In genomic region chr10:100529473-100530298, GRCh38 we compare ENCODE assay signal across 1 cellular context.
TF ChIP-seq lines count a peak whose summit lies in the region.

Gene NDUFB8, minus strand, starts transcription at chr10:100529871. Its CDS starts 20 bp downstream, at chr10:100529851.

TF ChIP-seq in SK-N-SH, 30 proteins besides CTCF, POLR2A, EP300 and RAD21 (continued from another document):
- TF ChIP-seq, protein P1, sequence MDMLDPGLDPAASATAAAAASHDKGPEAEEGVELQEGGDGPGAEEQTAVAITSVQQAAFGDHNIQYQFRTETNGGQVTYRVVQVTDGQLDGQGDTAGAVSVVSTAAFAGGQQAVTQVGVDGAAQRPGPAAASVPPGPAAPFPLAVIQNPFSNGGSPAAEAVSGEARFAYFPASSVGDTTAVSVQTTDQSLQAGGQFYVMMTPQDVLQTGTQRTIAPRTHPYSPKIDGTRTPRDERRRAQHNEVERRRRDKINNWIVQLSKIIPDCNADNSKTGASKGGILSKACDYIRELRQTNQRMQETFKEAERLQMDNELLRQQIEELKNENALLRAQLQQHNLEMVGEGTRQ (IDR thresholded peaks at IDR 0.05; ENCODE audit: borderline replicate concordance, low read depth, low read length), result no peak
- TF ChIP-seq POLR2AphosphoS5 (IDR thresholded peaks at IDR 0.05; ENCODE audit: low read depth, low read length) (peak; percentile 92), EZH2phosphoT487 (IDR thresholded peaks at IDR 0.05; ENCODE audit: borderline replicate concordance, low read depth) (no peak), NRF1 (IDR thresholded peaks at IDR 0.05; ENCODE audit: low read depth, low read length) (peak; percentile 75), RCOR1 (IDR thresholded peaks at IDR 0.05; ENCODE audit: low read length) (peak; percentile 43; the same call in 1 of the 2 replicates), ZBTB33 (IDR thresholded peaks at IDR 0.05; ENCODE audit: borderline replicate concordance, low read depth) (no peak), MXI1 (IDR thresholded peaks at IDR 0.05; ENCODE audit: low read depth, low read length) (peak; percentile 79), TAF1 (IDR thresholded peaks at IDR 0.05; ENCODE audit: borderline replicate concordance, low read depth, low read length) (peak; percentile 87)
